Comparison of ENCODE assay signal across 8 cellular contexts in genomic region chr17:79837888-79838540, GRCh38. TPM values are rescaled to one million over a fixed set of nuclear protein-coding genes. Genes with fewer than 3 reads are reported as not detected.
DNase-seq lines count a peak whose midpoint lies in the region; ATAC-seq lines count a peak whose summit lies in the region.

No MANE protein-coding gene starts in this region.

- no peak for ATAC-seq in stimulated activated effector memory CD8-positive, alpha-beta T cell treated with anti-CD3 and anti-CD28 coated beads, Interleukin-12 subunit alpha, Interleukin-12 subunit beta, amount 100 ng/mL, for 72 hours

- peaks cover 19% of the 10 kb centered on the region for H3K4me1 Mint-ChIP-seq in activated T-helper 1 cell treated with anti-CD3 and anti-CD28 coated beads, Interleukin-12 subunit alpha, Interleukin-12 subunit beta, Interleukin-2, Interleukin-4 antibody, amounts not matched to agents 30 ng/mL and 10 ng/mL and 1 ng/mL, durations not matched to agents 14 hours and 24 hours and 36 hours (ENCODE audit: low read depth)
- H3K4me1 Mint-ChIP-seq in stimulated activated effector memory CD8-positive, alpha-beta T cell treated with anti-CD3 and anti-CD28 coated beads, Interleukin-12 subunit alpha, Interleukin-12 subunit beta, amount 100 ng/mL, for 72 hours: peaks cover 63% of the 10 kb centered on the region

- no peaks in the 10 kb centered on the region for H3K9me3 Mint-ChIP-seq in activated T-helper 1 cell treated with anti-CD3 and anti-CD28 coated beads, Interleukin-12 subunit alpha, Interleukin-12 subunit beta, Interleukin-2, Interleukin-4 antibody, amounts not matched to agents 30 ng/mL and 10 ng/mL and 1 ng/mL, durations not matched to agents 14 hours and 24 hours and 36 hours
- H3K9me3 Mint-ChIP-seq in stimulated activated effector memory CD8-positive, alpha-beta T cell treated with anti-CD3 and anti-CD28 coated beads, Interleukin-12 subunit alpha, Interleukin-12 subunit beta, amount 100 ng/mL, for 72 hours: no peaks in the 10 kb centered on the region

- H3K4me1 ChIP-seq in iPS DF 6.9 (ENCODE audit: control insufficient read depth, insufficient read depth, low read length): peaks cover 19% of the 10 kb centered on the region

- peaks cover 64% of the 10 kb centered on the region for H3K27me3 ChIP-seq in iPS DF 6.9 (ENCODE audit: control insufficient read depth, insufficient read depth, low read length)

- DNase-seq in activated T-cell treated with anti-CD3 and anti-CD28 coated beads, Interleukin-2, amount 50 U/mL, for 1 hour: peak; percentile 52
- no peak for DNase-seq in activated T-cell treated with anti-CD3 and anti-CD28 coated beads for 4 hours
- DNase-seq in activated T-helper 1 cell treated with anti-CD3 and anti-CD28 coated beads, Interleukin-12 subunit alpha, Interleukin-12 subunit beta, Interleukin-2, Interleukin-4 antibody, amounts not matched to agents 30 ng/mL and 10 ng/mL and 1 ng/mL, durations not matched to agents 14 hours and 24 hours and 36 hours (ENCODE audit: low spot score): no peak
- DNase-seq in iPS DF 6.9 (ENCODE audit: low read depth, low spot score): no peak
- peak in 1 of 2 donors; percentile 63 for DNase-seq in stimulated activated effector memory CD8-positive, alpha-beta T cell treated with anti-CD3 and anti-CD28 coated beads, Interleukin-12 subunit alpha, Interleukin-12 subunit beta, amount 100 ng/mL, for 72 hours (ENCODE audit: low spot score in 2 of 2)
- no peak for DNase-seq in NCI-H510A treated with DMSO at 0.1 percent for 48 hours (lab: John Stamatoyannopoulos, UW)
- DNase-seq in H4 (ENCODE audit: low spot score): no peak
- no peak for DNase-seq in hepatic stellate cell (ENCODE audit: low spot score)

- H3K9me3 ChIP-seq in iPS DF 6.9 (ENCODE audit: control insufficient read depth, insufficient read depth, low read length): no peaks in the 10 kb centered on the region

- H3K36me3 ChIP-seq in iPS DF 6.9 (ENCODE audit: control insufficient read depth, insufficient read depth, low read length): no peaks in the 10 kb centered on the region

- intact Hi-C loops in activated T-helper 1 cell treated with anti-CD3 and anti-CD28 coated beads, Interleukin-12 subunit alpha, Interleukin-12 subunit beta, Interleukin-2, Interleukin-4 antibody, amounts not matched to agents 30 ng/mL and 10 ng/mL and 1 ng/mL, durations not matched to agents 14 hours and 24 hours and 36 hours (cut with micrococcal nuclease): loop anchor here (1.0 to 2.0 kb wide), 3 partner anchors 28 to 159 kb away; no protein-coding TSS in a partner anchor

- H3K27me3 Mint-ChIP-seq in activated T-helper 1 cell treated with anti-CD3 and anti-CD28 coated beads, Interleukin-12 subunit alpha, Interleukin-12 subunit beta, Interleukin-2, Interleukin-4 antibody, amounts not matched to agents 30 ng/mL and 10 ng/mL and 1 ng/mL, durations not matched to agents 14 hours and 24 hours and 36 hours (ENCODE audit: insufficient read depth): peaks cover 23% of the 10 kb centered on the region

- no peak overlapping the region for H3K27ac ChIP-seq in iPS DF 6.9 (ENCODE audit: low read length)

- H3K27ac Mint-ChIP-seq in activated T-helper 1 cell treated with anti-CD3 and anti-CD28 coated beads, Interleukin-12 subunit alpha, Interleukin-12 subunit beta, Interleukin-2, Interleukin-4 antibody, amounts not matched to agents 30 ng/mL and 10 ng/mL and 1 ng/mL, durations not matched to agents 14 hours and 24 hours and 36 hours: peak overlapping the region; percentile 94
- H3K27ac Mint-ChIP-seq in stimulated activated effector memory CD8-positive, alpha-beta T cell treated with anti-CD3 and anti-CD28 coated beads, Interleukin-12 subunit alpha, Interleukin-12 subunit beta, amount 100 ng/mL, for 72 hours: peak overlapping the region; percentile 63

- peak overlapping the region; percentile 94 for H3K4me3 Mint-ChIP-seq in activated T-helper 1 cell treated with anti-CD3 and anti-CD28 coated beads, Interleukin-12 subunit alpha, Interleukin-12 subunit beta, Interleukin-2, Interleukin-4 antibody, amounts not matched to agents 30 ng/mL and 10 ng/mL and 1 ng/mL, durations not matched to agents 14 hours and 24 hours and 36 hours
- H3K4me3 Mint-ChIP-seq in stimulated activated effector memory CD8-positive, alpha-beta T cell treated with anti-CD3 and anti-CD28 coated beads, Interleukin-12 subunit alpha, Interleukin-12 subunit beta, amount 100 ng/mL, for 72 hours: peak overlapping the region; percentile 88

- no CpG with 5 or more reads among the region's 30 CpGs for WGBS in iPS DF 6.9 (ENCODE audit: insufficient coverage, insufficient read length)

- peak overlapping the region; percentile 45; the same call in 1 of the 2 replicates for H3K4me3 ChIP-seq in iPS DF 6.9 (ENCODE audit: low read length)

- peaks cover 20% of the 10 kb centered on the region for H3K36me3 Mint-ChIP-seq in activated T-helper 1 cell treated with anti-CD3 and anti-CD28 coated beads, Interleukin-12 subunit alpha, Interleukin-12 subunit beta, Interleukin-2, Interleukin-4 antibody, amounts not matched to agents 30 ng/mL and 10 ng/mL and 1 ng/mL, durations not matched to agents 14 hours and 24 hours and 36 hours (ENCODE audit: low read depth)
- peaks cover 41% of the 10 kb centered on the region for H3K36me3 Mint-ChIP-seq in stimulated activated effector memory CD8-positive, alpha-beta T cell treated with anti-CD3 and anti-CD28 coated beads, Interleukin-12 subunit alpha, Interleukin-12 subunit beta, amount 100 ng/mL, for 72 hours

RNA-seq across cellular contexts. Expression of gene CBX4, which starts 1.2 kb away (rescaled TPM):
- total RNA-seq in activated T-helper 1 cell treated with anti-CD3 and anti-CD28 coated beads, Interleukin-12 subunit alpha, Interleukin-12 subunit beta, Interleukin-2, Interleukin-4 antibody, amounts not matched to agents 30 ng/mL and 10 ng/mL and 1 ng/mL, durations not matched to agents 14 hours and 24 hours and 36 hours: 22.4 and 23.8 TPM in 2 replicates
- 16.0 and 18.7 TPM in 2 replicates for total RNA-seq in H4 (2014; rRNA removed; shearing (Covaris generic))

RNA-seq across cellular contexts. Expression of gene CBX8, which starts 41.1 kb away (rescaled TPM):
- total RNA-seq in activated T-helper 1 cell treated with anti-CD3 and anti-CD28 coated beads, Interleukin-12 subunit alpha, Interleukin-12 subunit beta, Interleukin-2, Interleukin-4 antibody, amounts not matched to agents 30 ng/mL and 10 ng/mL and 1 ng/mL, durations not matched to agents 14 hours and 24 hours and 36 hours: 6.2 and 6.6 TPM in 2 replicates
- 7.0 and 14.6 TPM in 2 replicates for total RNA-seq in H4 (2014; rRNA removed; shearing (Covaris generic))
